Comparison of ENCODE assay signal across 10 cellular contexts in genomic region chr3:194095464-194095863, GRCh38. TPM values are rescaled to one million over a fixed set of nuclear protein-coding genes. Genes with fewer than 3 reads are reported as not detected.
DNase-seq lines count a peak whose midpoint lies in the region; ATAC-seq and TF ChIP-seq lines count a peak whose summit lies in the region.
"Had no signal": no experiment of that assay in that cellular context is flagged by ENCODE, and none has a peak within 500 bp of the region (broad histone marks: within the 10 kb centered on the region; RNA-seq: fewer than 3 reads in every experiment).

No MANE protein-coding gene starts in this region.

- H3K9ac ChIP-seq in liver (ENCODE audit: low read depth in 1 of 2, low read length in 2 of 2): no peak overlapping the region

- no peak for TF ChIP-seq CTCF in liver (IDR thresholded peaks at IDR 0.05; ENCODE audit: low read depth, low read length, missing input control)

- DNase-seq in COLO829 (ENCODE audit: low spot score) (peak; percentile 73), NCI-H1417 (lab: John Stamatoyannopoulos, UW) (peak in 2 of 3 experiments; percentile 49 to 75), T-cell (peak in 5 of 34 experiments; percentile 14 to 23 (median 20)), immature natural killer cell (no peak), GM19238 (ENCODE audit: insufficient read length, low spot score) (no peak)
- DNase-seq in activated CD4-positive, alpha-beta T cell treated with anti-CD3 and anti-CD28 coated beads, Interleukin-2, amount 50 U/mL, for 4 hours: no peak
- DNase-seq: activated effector memory CD4-positive, alpha-beta T cell treated with Interleukin-2 at 50 U/mL for 16 hours; naive B cell had no signal

- no peak overlapping the region for H3K27ac ChIP-seq in liver (ENCODE audit: low read depth in 1 of 2, low read length in 2 of 2)

- H3K27me3 Mint-ChIP-seq in T-cell (peaks cover 4 to 11% of the 10 kb centered on the region in 2 donors), immature natural killer cell (ENCODE audit: low read depth in 3 of 3) (peaks cover 2 to 14% (median 4%) of the 10 kb centered on the region in 3 donors)

- H3K36me3 ChIP-seq in liver (ENCODE audit: control insufficient read depth in 4 of 4, insufficient read depth in 3 of 4, low read depth in 1 of 4, low read length in 3 of 4): no peaks in the 10 kb centered on the region

- peaks cover 3 to 37% (median 26%) of the 10 kb centered on the region in 4 donors for H3K4me1 ChIP-seq in liver (ENCODE audit: control insufficient read depth in 4 of 4, insufficient read depth in 4 of 4, low read length in 3 of 4)

- CTCF ChIA-PET in T-cell (lab: Charles Lee): no interaction called here

- TF ChIP-seq RAD21 in liver (IDR thresholded peaks at IDR 0.05): peak in 1 of 2 donors; percentile 23

- POLR2A ChIA-PET in T-cell (lab: Charles Lee): no interaction called here

- H3K36me3 Mint-ChIP-seq in T-cell: no peaks in the 10 kb centered on the region
- no peaks in the 10 kb centered on the region for H3K36me3 Mint-ChIP-seq in immature natural killer cell
- H3K36me3 Mint-ChIP-seq: naive B cell had no signal

- H3K4me3 Mint-ChIP-seq in T-cell (no peak overlapping the region), immature natural killer cell (no peak overlapping the region)
- H3K4me3 Mint-ChIP-seq: naive B cell had no signal

- H3K27me3 ChIP-seq in liver (ENCODE audit: control insufficient read depth in 4 of 4, insufficient read depth in 4 of 4, low read length in 3 of 4): no peaks in the 10 kb centered on the region

- ATAC-seq in T-cell (replicated peaks in 1 of 4): peak; percentile 40 to 50 (median 44)
- ATAC-seq in GM19397 (IDR thresholded peaks at IDR 0.05; ENCODE audit: unreplicated experiment): no peak

- WGBS in liver: 52% methylated on average over 4 of the region's 4 CpGs

- H3K4me3 ChIP-seq in liver (ENCODE audit: low read depth in 1 of 3, low read length in 3 of 3): no peak overlapping the region

- H3K27ac Mint-ChIP-seq in T-cell (no peak overlapping the region), immature natural killer cell (no peak overlapping the region)

- H3K4me1 Mint-ChIP-seq in T-cell: peaks cover 10 to 14% (median 11%) of the 10 kb centered on the region in 3 donors
- H3K4me1 Mint-ChIP-seq in immature natural killer cell: no peaks in the 10 kb centered on the region

- no peaks in the 10 kb centered on the region for H3K9me3 ChIP-seq in liver (ENCODE audit: control insufficient read depth in 4 of 4, low read length in 3 of 4)

- H3K9me3 Mint-ChIP-seq in T-cell (no peaks in the 10 kb centered on the region), immature natural killer cell (no peaks in the 10 kb centered on the region)
- H3K9me3 Mint-ChIP-seq: naive B cell had no signal

TF ChIP-seq in liver, 16 proteins besides CTCF, POLR2A, EP300 and RAD21:
- TF ChIP-seq GABPA (IDR thresholded peaks at IDR 0.05 in 1 of 2, conservative IDR thresholded peaks at IDR 0.05 in 1 of 2) (peak in 1 of 2 donors; percentile 45), NR2F2 (IDR thresholded peaks at IDR 0.05) (peak; percentile 58), EGR1 (IDR thresholded peaks at IDR 0.05; ENCODE audit: low read depth in 2 of 2) (no peak)

RNA-seq across cellular contexts. Expression of gene HES1, which starts 40.5 kb away (rescaled TPM):
- 1 to 10 TPM in 1 of 5 donors, under 1 TPM in 4; 0.35 to 1.1 (median 0.46) TPM for total RNA-seq in T-cell
- 1 to 10 TPM; 5.3 to 6.8 TPM for total RNA-seq in liver
- 10 to 100 TPM; 11.2 to 12.5 TPM for polyA plus RNA-seq in liver
- polyA plus RNA-seq in immature natural killer cell: not detected

Comparison
In these comparisons a context has a peak if more than half of its experiments do, and no peak if none do; other contexts are left out.
1. DNase-seq: peak in COLO829 (single experiment) and NCI-H1417 (2 of 3); none in immature natural killer cell (0 of 3), activated CD4-positive, alpha-beta T cell treated with anti-CD3 and anti-CD28 coated beads, Interleukin-2, amount 50 U/mL, for 4 hours (0 of 2) and GM19238 (single experiment).